Comparison of ENCODE assay signal across 8 cellular contexts in genomic region chr12:106247731-106248176, GRCh38. TPM values are rescaled to one million over a fixed set of nuclear protein-coding genes. Genes with fewer than 3 reads are reported as not detected.
DNase-seq lines count a peak whose midpoint lies in the region; ATAC-seq and TF ChIP-seq lines count a peak whose summit lies in the region.

A gene with protein sequence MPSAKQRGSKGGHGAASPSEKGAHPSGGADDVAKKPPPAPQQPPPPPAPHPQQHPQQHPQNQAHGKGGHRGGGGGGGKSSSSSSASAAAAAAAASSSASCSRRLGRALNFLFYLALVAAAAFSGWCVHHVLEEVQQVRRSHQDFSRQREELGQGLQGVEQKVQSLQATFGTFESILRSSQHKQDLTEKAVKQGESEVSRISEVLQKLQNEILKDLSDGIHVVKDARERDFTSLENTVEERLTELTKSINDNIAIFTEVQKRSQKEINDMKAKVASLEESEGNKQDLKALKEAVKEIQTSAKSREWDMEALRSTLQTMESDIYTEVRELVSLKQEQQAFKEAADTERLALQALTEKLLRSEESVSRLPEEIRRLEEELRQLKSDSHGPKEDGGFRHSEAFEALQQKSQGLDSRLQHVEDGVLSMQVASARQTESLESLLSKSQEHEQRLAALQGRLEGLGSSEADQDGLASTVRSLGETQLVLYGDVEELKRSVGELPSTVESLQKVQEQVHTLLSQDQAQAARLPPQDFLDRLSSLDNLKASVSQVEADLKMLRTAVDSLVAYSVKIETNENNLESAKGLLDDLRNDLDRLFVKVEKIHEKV (minus strand): TSS chr12:106248020. CDS start chr12:106247851, 169 bp downstream.

- H3K27ac ChIP-seq in Panc1 (ENCODE audit: low read length) (peak within 1 kb of the TSS; percentile 74), foreskin keratinocyte (peak within 1 kb of the TSS; percentile 58), neural cell (ENCODE audit: low read length) (peak within 1 kb of the TSS; percentile 83), transverse colon (peak within 1 kb of the TSS; percentile 92 to 99 (median 98))

- H3K4me3 ChIP-seq in BE2C (ENCODE audit: low read depth, low read length) (peak within 1 kb of the TSS; percentile 73), Panc1 (ENCODE audit: low read depth in 2 of 2, low read length in 2 of 2) (peak within 1 kb of the TSS; percentile 63 to 74), neural cell (ENCODE audit: low read length) (peak within 1 kb of the TSS; percentile 99), transverse colon (peak within 1 kb of the TSS; percentile 65 to 82 (median 74))

- peak within 1 kb of the TSS; percentile 97 for H3K9ac ChIP-seq in neural cell (ENCODE audit: low read length)

- BruUV-seq in Panc1 (replicated peaks; lab: Mats Ljungman, UMichigan): no TSS peak

- DNase-seq in BE2C (peak; percentile 82), Panc1 (ENCODE audit: low read depth, low spot score) (no peak), foreskin keratinocyte (peak in 1 of 2 donors; percentile 28), transverse colon (peak; percentile 81)
- DNase-seq in activated naive CD4-positive, alpha-beta T cell treated with Interleukin-2 at 50 U/mL for 16 hours: peak; percentile 60

- H3F3A ChIP-seq in neural cell (ENCODE audit: insufficient read depth, low read length, poor library complexity, severe bottlenecking): no peaks in the 10 kb centered on the region

- TF ChIP-seq CTCF in BE2C (IDR thresholded peaks at IDR 0.05; ENCODE audit: low read depth, low read length): no peak
- TF ChIP-seq CTCF in Panc1 (IDR thresholded peaks at IDR 0.05): no peak
- TF ChIP-seq CTCF in foreskin keratinocyte (conservative IDR thresholded peaks at IDR 0.05): no peak
- no peak for TF ChIP-seq CTCF in neural cell (IDR thresholded peaks at IDR 0.05; ENCODE audit: poor library complexity, severe bottlenecking)
- TF ChIP-seq CTCF in transverse colon (IDR thresholded peaks at IDR 0.05): no peak

- WGBS in transverse colon (ENCODE audit: low coverage in 1 of 2), 2 donors: no CpG with 5 or more reads among the region's 75 CpGs

- TF ChIP-seq EP300 in neural cell (conservative IDR thresholded peaks at IDR 0.05; ENCODE audit: poor library complexity, severe bottlenecking): peak; percentile 27
- no peak for TF ChIP-seq EP300 in transverse colon (IDR thresholded peaks at IDR 0.05; ENCODE audit: low read depth)

- H3K9me3 ChIP-seq in BE2C: no peaks in the 10 kb centered on the region
- H3K9me3 ChIP-seq in Panc1 (ENCODE audit: control insufficient read depth, insufficient read depth, low read depth, low read length): no peaks in the 10 kb centered on the region
- H3K9me3 ChIP-seq in neural cell (ENCODE audit: low read length): no peaks in the 10 kb centered on the region
- H3K9me3 ChIP-seq in transverse colon: no peaks in the 10 kb centered on the region

- H3K9me2 ChIP-seq in neural cell (ENCODE audit: insufficient read depth, low read length): no peaks in the 10 kb centered on the region

- no peak for TF ChIP-seq RAD21 in neural cell (conservative IDR thresholded peaks at IDR 0.05)

- H3K36me3 ChIP-seq in BE2C: no peaks in the 10 kb centered on the region
- H3K36me3 ChIP-seq in Panc1 (ENCODE audit: control insufficient read depth, insufficient read depth, low read length): no peaks in the 10 kb centered on the region
- no peaks in the 10 kb centered on the region for H3K36me3 ChIP-seq in neural cell (ENCODE audit: insufficient read depth, low read length)
- no peaks in the 10 kb centered on the region for H3K36me3 ChIP-seq in transverse colon

- peak within 1 kb of the TSS; percentile 87 for H3K4me2 ChIP-seq in neural cell (ENCODE audit: low read length)

- POLR2A ChIA-PET in Panc1 (lab: Charles Lee): interaction anchor here (0.7 kb wide), 1 partner anchor 112 kb away, joined by 3 read pairs; no protein-coding TSS in a partner anchor

- peak within 1 kb of the TSS; percentile 88 for H2AFZ ChIP-seq in neural cell (ENCODE audit: low read depth, low read length)

- intact Hi-C loops in Panc1 (cut with micrococcal nuclease; ENCODE audit: unreplicated experiment): loop anchor here (5.0 kb wide), 2 partner anchors 110 to 165 kb away; partner anchors contain the start of gene NUAK1
- intact Hi-C loops in transverse colon (cut with DNase I; ENCODE audit: low total_unique reads): loop anchor here (10.0 kb wide), 2 partner anchors 107 to 847 kb away; partner anchors contain the start of genes CRY1 and POLR3B

- TF ChIP-seq POLR2A in GM19099 (IDR thresholded peaks at IDR 0.05; ENCODE audit: extremely low read depth, insufficient read length, low read depth) (peak; percentile 44), transverse colon (IDR thresholded peaks at IDR 0.05) (no peak)

- CTCF ChIA-PET in Panc1 (lab: Charles Lee): no interaction called here

- H3K4me1 ChIP-seq in BE2C (no peaks in the 10 kb centered on the region), Panc1 (ENCODE audit: control insufficient read depth, insufficient read depth, low read length) (peaks cover 4% of the 10 kb centered on the region; the same call in 1 of the 2 replicates), foreskin keratinocyte (peaks cover 5% of the 10 kb centered on the region), transverse colon (peaks cover 34 to 46% (median 37%) of the 10 kb centered on the region in 4 donors)

- in situ Hi-C loops in Panc1 (cut with HindIII; ENCODE audit: low pct_unique_long_range_greater_than_20kb, low sequenced_read_pairs) (no loop called here), transverse colon (cut with MboI; ENCODE audit: low pct_ligation_motif_present in 1 of 4, low pct_unique_long_range_greater_than_20kb in 1 of 4, low sequenced_read_pairs in 3 of 4) (loop anchor here in 1 of 4 donors (10.0 kb wide), 1 partner anchor 47 kb away; no protein-coding TSS in a partner anchor)

- H3K27me3 ChIP-seq in BE2C (no peaks in the 10 kb centered on the region), Panc1 (ENCODE audit: control insufficient read depth, insufficient read depth, low read length) (no peaks in the 10 kb centered on the region), foreskin keratinocyte (no peaks in the 10 kb centered on the region), neural cell (ENCODE audit: insufficient read depth, low read depth, low read length) (no peaks in the 10 kb centered on the region), transverse colon (no peaks in the 10 kb centered on the region)

- ATAC-seq in HG03342 (IDR thresholded peaks at IDR 0.05; ENCODE audit: unreplicated experiment): peak; percentile 40
- ATAC-seq in Panc1: peak; percentile 86
- ATAC-seq in foreskin keratinocyte: peak; percentile 26

- peaks cover 34% of the 10 kb centered on the region for H3K79me2 ChIP-seq in neural cell (replicated peaks; ENCODE audit: insufficient read depth, low read length)

- no peaks in the 10 kb centered on the region for H4K20me1 ChIP-seq in neural cell (ENCODE audit: insufficient read depth)

TF ChIP-seq in neural cell, 6 proteins besides CTCF, POLR2A, EP300 and RAD21:
- TF ChIP-seq MXI1 (conservative IDR thresholded peaks at IDR 0.05; ENCODE audit: poor library complexity, severe bottlenecking) (peak; percentile 56), EZH2 (IDR thresholded peaks at IDR 0.05; ENCODE audit: borderline replicate concordance, insufficient read depth, low read length, poor library complexity, severe bottlenecking) (no peak), TAF1 (IDR thresholded peaks at IDR 0.05; ENCODE audit: low read depth) (no peak), POLR2AphosphoS5 (IDR thresholded peaks at IDR 0.05) (peak; percentile 58), SMC3 (conservative IDR thresholded peaks at IDR 0.05; ENCODE audit: poor library complexity) (no peak)
- TF ChIP-seq, protein P1, sequence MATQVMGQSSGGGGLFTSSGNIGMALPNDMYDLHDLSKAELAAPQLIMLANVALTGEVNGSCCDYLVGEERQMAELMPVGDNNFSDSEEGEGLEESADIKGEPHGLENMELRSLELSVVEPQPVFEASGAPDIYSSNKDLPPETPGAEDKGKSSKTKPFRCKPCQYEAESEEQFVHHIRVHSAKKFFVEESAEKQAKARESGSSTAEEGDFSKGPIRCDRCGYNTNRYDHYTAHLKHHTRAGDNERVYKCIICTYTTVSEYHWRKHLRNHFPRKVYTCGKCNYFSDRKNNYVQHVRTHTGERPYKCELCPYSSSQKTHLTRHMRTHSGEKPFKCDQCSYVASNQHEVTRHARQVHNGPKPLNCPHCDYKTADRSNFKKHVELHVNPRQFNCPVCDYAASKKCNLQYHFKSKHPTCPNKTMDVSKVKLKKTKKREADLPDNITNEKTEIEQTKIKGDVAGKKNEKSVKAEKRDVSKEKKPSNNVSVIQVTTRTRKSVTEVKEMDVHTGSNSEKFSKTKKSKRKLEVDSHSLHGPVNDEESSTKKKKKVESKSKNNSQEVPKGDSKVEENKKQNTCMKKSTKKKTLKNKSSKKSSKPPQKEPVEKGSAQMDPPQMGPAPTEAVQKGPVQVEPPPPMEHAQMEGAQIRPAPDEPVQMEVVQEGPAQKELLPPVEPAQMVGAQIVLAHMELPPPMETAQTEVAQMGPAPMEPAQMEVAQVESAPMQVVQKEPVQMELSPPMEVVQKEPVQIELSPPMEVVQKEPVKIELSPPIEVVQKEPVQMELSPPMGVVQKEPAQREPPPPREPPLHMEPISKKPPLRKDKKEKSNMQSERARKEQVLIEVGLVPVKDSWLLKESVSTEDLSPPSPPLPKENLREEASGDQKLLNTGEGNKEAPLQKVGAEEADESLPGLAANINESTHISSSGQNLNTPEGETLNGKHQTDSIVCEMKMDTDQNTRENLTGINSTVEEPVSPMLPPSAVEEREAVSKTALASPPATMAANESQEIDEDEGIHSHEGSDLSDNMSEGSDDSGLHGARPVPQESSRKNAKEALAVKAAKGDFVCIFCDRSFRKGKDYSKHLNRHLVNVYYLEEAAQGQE (IDR thresholded peaks at IDR 0.05; ENCODE audit: borderline replicate concordance): no peak

RNA-seq across cellular contexts. Expression of the gene that starts here (rescaled TPM):
- 41.7 TPM for polyA plus RNA-seq in BE2C (2012; ENCODE audit: insufficient read depth, insufficient read length, low read depth)
- total RNA-seq in Panc1 (2021; ENCODE audit: unreplicated experiment): 95.9 TPM
- polyA plus RNA-seq in Panc1 (2012; ENCODE audit: insufficient read length): 100 TPM
- total RNA-seq in foreskin keratinocyte: 119 and 121 TPM in 2 replicates
- polyA plus RNA-seq in foreskin keratinocyte: 91.0 and 94.9 TPM in 2 replicates
- 50.0 and 51.5 TPM in 2 replicates for polyA plus RNA-seq in neural cell
- polyA minus RNA-seq in neural cell: 42.9 and 49.1 TPM in 2 replicates
- total RNA-seq in transverse colon: 10 to 100 TPM; 30.6 to 41.4 (median 36.2) TPM

Comparison
In these comparisons a context has a peak if more than half of its experiments do, and no peak if none do; other contexts are left out.
1. ATAC-seq: peak in every context shown above with its lines; median percentile 86 in Panc1; 40 in HG03342; 26 in foreskin keratinocyte.